Comparison of ENCODE assay signal across 9 cellular contexts in the genomic region with DNA sequence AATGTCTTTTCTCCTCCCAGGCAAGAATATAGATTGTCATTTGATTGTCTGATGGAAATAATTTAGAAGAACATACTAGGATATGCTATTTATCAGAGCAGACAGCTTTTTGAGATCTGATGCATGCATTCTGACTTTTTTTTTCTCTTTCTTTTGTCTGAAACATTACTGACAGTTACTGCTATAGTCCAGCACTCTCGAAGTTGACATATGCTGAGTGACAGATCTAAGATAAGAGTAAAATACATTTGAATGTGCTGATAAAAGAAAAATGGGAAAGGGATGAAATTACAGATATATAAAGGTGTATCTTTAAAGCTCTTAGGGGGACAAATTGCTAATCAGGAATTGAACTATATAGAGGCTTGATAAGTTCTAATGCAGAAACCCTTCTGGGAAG.
"Had no signal": no experiment of that assay in that cellular context is flagged by ENCODE, and none has a peak within 500 bp of the region (broad histone marks: within the 10 kb centered on the region; RNA-seq: fewer than 3 reads in every experiment).

No MANE protein-coding gene starts in this region.

- H2AFZ ChIP-seq: GM23248, GM23338 had no signal

- H3K9me3 Mint-ChIP-seq: GM23338, H9, HFFc6 had no signal

- DNase-seq: GM23248, GOT3, H7, H9, HCEC 1CT, HFFc6 had no signal

- H3K4me3 Mint-ChIP-seq: GM23338, H9, HFFc6 had no signal

- H3K4me2 ChIP-seq: GM23338 had no signal

- H3K27ac Mint-ChIP-seq: GM23338, H9, HFFc6 had no signal

- H3K9ac ChIP-seq: GM23248 had no signal

- H3K27ac ChIP-seq: GM23248 had no signal

- H3K4me3 ChIP-seq: GM23248, GM23338, HAP-1 had no signal

- ATAC-seq: GM23338, HCT116 had no signal

- H3K36me3 ChIP-seq: HAP-1 had no signal
